9 cellular contexts compared by ENCODE assay signal in the genomic region with DNA sequence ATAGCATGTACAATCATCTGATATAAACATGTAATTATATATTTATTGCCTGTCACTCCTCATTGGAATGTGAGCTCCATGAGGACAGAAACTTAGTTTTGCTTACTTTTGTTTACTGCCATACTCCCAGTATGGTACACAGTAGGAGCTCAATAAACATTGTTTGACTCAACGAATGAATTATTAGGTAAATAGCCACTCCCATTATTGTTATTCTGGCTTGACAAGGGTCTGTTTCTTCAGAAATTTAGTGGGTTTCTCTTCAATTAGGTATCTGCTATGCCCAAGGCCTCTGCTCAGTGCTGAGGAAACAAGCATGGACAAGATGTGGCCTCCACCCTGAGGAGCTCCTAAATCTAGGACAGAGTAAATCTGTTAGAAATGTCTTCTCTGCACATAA. TPM values are rescaled to one million over a fixed set of nuclear protein-coding genes. Genes with fewer than 3 reads are reported as not detected.
A peak's percentile ranks its signal among the peaks of the same experiment; 100 is the strongest.
DNase-seq lines count a peak whose midpoint lies in the region; ATAC-seq and TF ChIP-seq lines count a peak whose summit lies in the region.
"Had no signal": no experiment of that assay in that cellular context is flagged by ENCODE, and none has a peak within 500 bp of the region (broad histone marks: within the 10 kb centered on the region; RNA-seq: fewer than 3 reads in every experiment).

No MANE protein-coding gene starts in this region.

- TF ChIP-seq CTCF in GM23338 (conservative IDR thresholded peaks at IDR 0.05; ENCODE audit: low read depth in 2 of 2): no peak
- TF ChIP-seq CTCF in VCaP (conservative IDR thresholded peaks at IDR 0.05): no peak
- TF ChIP-seq CTCF in esophagus muscularis mucosa (IDR thresholded peaks at IDR 0.05): no peak

- WGBS in esophagus muscularis mucosa: 93% methylated on average over 1 of the region's 1 CpG

- no peak for TF ChIP-seq POLR2A in esophagus muscularis mucosa (IDR thresholded peaks at IDR 0.05; ENCODE audit: low read depth)

- TF ChIP-seq EP300 in esophagus muscularis mucosa (IDR thresholded peaks at IDR 0.05): no peak

- H3K4me3 ChIP-seq in GM23338 (no peak overlapping the region), esophagus muscularis mucosa (peak overlapping the region in 2 of 4 donors; percentile 73 to 78), skin epidermis (peak overlapping the region in 1 of 7 experiments; percentile 2)

- no peaks in the 10 kb centered on the region for H3K9me3 Mint-ChIP-seq in GM23338

- H3K4me1 ChIP-seq in GM23338 (ENCODE audit: insufficient read depth) (peaks cover 85% of the 10 kb centered on the region), esophagus muscularis mucosa (peaks cover 77 to 100% (median 96%) of the 10 kb centered on the region in 4 donors)

- no peak overlapping the region for H2AFZ ChIP-seq in GM23338

- peaks cover 67% of the 10 kb centered on the region for H3K36me3 Mint-ChIP-seq in GM23338 (ENCODE audit: low read depth)

- H3K4me2 ChIP-seq in GM23338: peak overlapping the region; percentile 30

- peaks cover 93% of the 10 kb centered on the region for H3K79me2 ChIP-seq in GM23338 (replicated peaks; ENCODE audit: insufficient read depth)

- H3K9me2 ChIP-seq in GM23338 (ENCODE audit: insufficient read depth): no peaks in the 10 kb centered on the region

- no peaks in the 10 kb centered on the region for H3K9me3 ChIP-seq in esophagus muscularis mucosa

- H3K27ac ChIP-seq in GM23338 (ENCODE audit: low read depth) (peak overlapping the region; percentile 45), VCaP (peak overlapping the region; percentile 100), esophagus muscularis mucosa (replicated peaks in 1 of 4) (peak overlapping the region; percentile 93 to 99 (median 96)), skin epidermis (peak overlapping the region in 16 of 21 experiments; percentile 2 to 96 (median 64))

- DNase-seq in GM23338 (ENCODE audit: low spot score) (no peak), esophagus muscularis mucosa (ENCODE audit: extremely low spot score) (no peak), DMS153 (lab: John Stamatoyannopoulos, UW) (no peak), NCI-H2081 treated with DMSO at 0.1 percent for 48 hours (lab: John Stamatoyannopoulos, UW) (no peak)
- DNase-seq in effector CD4-positive, alpha-beta T cell: no peak
- DNase-seq: NCI-H774 had no signal

- no peak overlapping the region for H3K4me3 Mint-ChIP-seq in GM23338

- peak overlapping the region; percentile 24 for H3K27ac Mint-ChIP-seq in GM23338

- peaks cover 2% of the 10 kb centered on the region for H3K27me3 Mint-ChIP-seq in GM23338 (ENCODE audit: insufficient read depth, low read depth, poor library complexity)

- peaks cover 79% of the 10 kb centered on the region for H3K4me1 Mint-ChIP-seq in GM23338

- no peaks in the 10 kb centered on the region for H3K27me3 ChIP-seq in GM23338 (ENCODE audit: insufficient read depth)
- no peaks in the 10 kb centered on the region for H3K27me3 ChIP-seq in esophagus muscularis mucosa

- H3K36me3 ChIP-seq in GM23338 (ENCODE audit: insufficient read depth) (peaks cover 12% of the 10 kb centered on the region; the same call in 1 of the 2 replicates), esophagus muscularis mucosa (peaks cover 0 to 66% (median 14%) of the 10 kb centered on the region in 4 donors)

- intact Hi-C loops in esophagus muscularis mucosa (cut with DNase I): no loop called here

- ATAC-seq in GM23338 (no peak), HG03521 (IDR thresholded peaks at IDR 0.05; ENCODE audit: unreplicated experiment) (no peak)

- H4K20me1 ChIP-seq in GM23338 (replicated peaks; ENCODE audit: insufficient read depth): 0 out of 2 replicates have a peak, but pooled peaks cover 3% of the 10 kb centered on the region

- peaks cover 7% of the 10 kb centered on the region; the same call in 1 of the 2 replicates for H3F3A ChIP-seq in GM23338 (replicated peaks; ENCODE audit: low read depth)

TF ChIP-seq in GM23338, 12 proteins besides CTCF, POLR2A, EP300 and RAD21 (continues in another document):
- TF ChIP-seq JUNB (IDR thresholded peaks at IDR 0.05; ENCODE audit: unreplicated experiment) (no peak), POLR2AphosphoS5 (IDR thresholded peaks at IDR 0.05; ENCODE audit: low read depth) (no peak), EZH2 (IDR thresholded peaks at IDR 0.05; ENCODE audit: low read depth, unreplicated experiment) (no peak), STAT1 (IDR thresholded peaks at IDR 0.05; ENCODE audit: unreplicated experiment) (no peak)
- TF ChIP-seq, protein P1, sequence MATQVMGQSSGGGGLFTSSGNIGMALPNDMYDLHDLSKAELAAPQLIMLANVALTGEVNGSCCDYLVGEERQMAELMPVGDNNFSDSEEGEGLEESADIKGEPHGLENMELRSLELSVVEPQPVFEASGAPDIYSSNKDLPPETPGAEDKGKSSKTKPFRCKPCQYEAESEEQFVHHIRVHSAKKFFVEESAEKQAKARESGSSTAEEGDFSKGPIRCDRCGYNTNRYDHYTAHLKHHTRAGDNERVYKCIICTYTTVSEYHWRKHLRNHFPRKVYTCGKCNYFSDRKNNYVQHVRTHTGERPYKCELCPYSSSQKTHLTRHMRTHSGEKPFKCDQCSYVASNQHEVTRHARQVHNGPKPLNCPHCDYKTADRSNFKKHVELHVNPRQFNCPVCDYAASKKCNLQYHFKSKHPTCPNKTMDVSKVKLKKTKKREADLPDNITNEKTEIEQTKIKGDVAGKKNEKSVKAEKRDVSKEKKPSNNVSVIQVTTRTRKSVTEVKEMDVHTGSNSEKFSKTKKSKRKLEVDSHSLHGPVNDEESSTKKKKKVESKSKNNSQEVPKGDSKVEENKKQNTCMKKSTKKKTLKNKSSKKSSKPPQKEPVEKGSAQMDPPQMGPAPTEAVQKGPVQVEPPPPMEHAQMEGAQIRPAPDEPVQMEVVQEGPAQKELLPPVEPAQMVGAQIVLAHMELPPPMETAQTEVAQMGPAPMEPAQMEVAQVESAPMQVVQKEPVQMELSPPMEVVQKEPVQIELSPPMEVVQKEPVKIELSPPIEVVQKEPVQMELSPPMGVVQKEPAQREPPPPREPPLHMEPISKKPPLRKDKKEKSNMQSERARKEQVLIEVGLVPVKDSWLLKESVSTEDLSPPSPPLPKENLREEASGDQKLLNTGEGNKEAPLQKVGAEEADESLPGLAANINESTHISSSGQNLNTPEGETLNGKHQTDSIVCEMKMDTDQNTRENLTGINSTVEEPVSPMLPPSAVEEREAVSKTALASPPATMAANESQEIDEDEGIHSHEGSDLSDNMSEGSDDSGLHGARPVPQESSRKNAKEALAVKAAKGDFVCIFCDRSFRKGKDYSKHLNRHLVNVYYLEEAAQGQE (IDR thresholded peaks at IDR 0.05; ENCODE audit: unreplicated experiment): no peak
- TF ChIP-seq, protein P2, sequence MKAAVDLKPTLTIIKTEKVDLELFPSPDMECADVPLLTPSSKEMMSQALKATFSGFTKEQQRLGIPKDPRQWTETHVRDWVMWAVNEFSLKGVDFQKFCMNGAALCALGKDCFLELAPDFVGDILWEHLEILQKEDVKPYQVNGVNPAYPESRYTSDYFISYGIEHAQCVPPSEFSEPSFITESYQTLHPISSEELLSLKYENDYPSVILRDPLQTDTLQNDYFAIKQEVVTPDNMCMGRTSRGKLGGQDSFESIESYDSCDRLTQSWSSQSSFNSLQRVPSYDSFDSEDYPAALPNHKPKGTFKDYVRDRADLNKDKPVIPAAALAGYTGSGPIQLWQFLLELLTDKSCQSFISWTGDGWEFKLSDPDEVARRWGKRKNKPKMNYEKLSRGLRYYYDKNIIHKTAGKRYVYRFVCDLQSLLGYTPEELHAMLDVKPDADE (IDR thresholded peaks at IDR 0.05): no peak

RNA-seq across cellular contexts. Expression of a gene that starts 6.3 kb away (rescaled TPM):
- 108 and 110 TPM in 2 replicates for total RNA-seq in GM23338 (2014; rRNA removed; shearing (Covaris generic))
- 39.9 and 42.4 TPM in 2 replicates for polyA plus RNA-seq in GM23338 (2016; fragmentation: Nextera tagmentation; extraction: Ambion mirVana)
- 100 to 1,000 TPM in 3 of 4 donors, 10 to 100 TPM in 1; 94.3 to 181 (median 140) TPM for total RNA-seq in esophagus muscularis mucosa

RNA-seq across cellular contexts. Expression of a gene that starts 22.7 kb away (rescaled TPM):
- total RNA-seq in GM23338 (2014; rRNA removed; shearing (Covaris generic)): 148 and 159 TPM in 2 replicates
- 94.1 and 101 TPM in 2 replicates for polyA plus RNA-seq in GM23338 (2016; fragmentation: Nextera tagmentation; extraction: Ambion mirVana)
- 1 to 10 TPM in 1 of 4 donors, under 1 TPM in 3; under 0.01 to 1.1 (median 0.38) TPM for total RNA-seq in esophagus muscularis mucosa

Comparison
In these comparisons a context has a peak if more than half of its experiments do, and no peak if none do; other contexts are left out.
1. H3K27ac ChIP-seq: peak in every context shown above with its lines; median percentile 100 in VCaP; 96 in esophagus muscularis mucosa; 64 in skin epidermis; 45 in GM23338.
2. RNA of a gene that starts 22.7 kb away (total RNA-seq): 148 to 159 TPM in GM23338; under 0.01 to 1.1 TPM in esophagus muscularis mucosa; every median in the first group is over 10 times any median in the second.